Comparison of ENCODE assay signal across 28 cellular contexts in genomic region chr6:54680531-54680930, GRCh38.
"Had no signal": no experiment of that assay in that cellular context is flagged by ENCODE, and none has a peak within 500 bp of the region (broad histone marks: within the 10 kb centered on the region; RNA-seq: fewer than 3 reads in every experiment).

No MANE protein-coding gene starts in this region.

- H3K4me1 Mint-ChIP-seq: stimulated activated effector memory CD8-positive, alpha-beta T cell treated with anti-CD3 and anti-CD28 coated beads, Interleukin-12 subunit alpha, Interleukin-12 subunit beta, amount 100 ng/mL, for 72 hours; stimulated activated memory B cell treated with anti-CD40 and anti-IgM and Interleukin-4, amounts not matched to agents 10 μg/mL and 1 μg/mL and 100 μg/mL, for 72 hours; stimulated activated naive B cell treated with anti-CD40 and anti-IgM and Interleukin-4, amounts not matched to agents 10 μg/mL and 1 μg/mL and 100 μg/mL, for 72 hours; stimulated activated naive CD8-positive, alpha-beta T cell treated with anti-CD3 and anti-CD28 coated beads, Interleukin-15, amount 100 ng/mL, for 72 hours had no signal

- H3K4me1 ChIP-seq: stomach, suprapubic skin, testis, thyroid gland, tibial artery, tibial nerve, transverse colon, upper lobe of left lung, upper lobe of right lung, uterus, vagina had no signal

- H3K4me3 Mint-ChIP-seq: stimulated activated effector memory CD8-positive, alpha-beta T cell treated with anti-CD3 and anti-CD28 coated beads, Interleukin-12 subunit alpha, Interleukin-12 subunit beta, amount 100 ng/mL, for 72 hours; stimulated activated memory B cell treated with anti-CD40 and anti-IgM and Interleukin-4, amounts not matched to agents 10 μg/mL and 1 μg/mL and 100 μg/mL, for 72 hours; stimulated activated naive B cell treated with anti-CD40 and anti-IgM and Interleukin-4, amounts not matched to agents 10 μg/mL and 1 μg/mL and 100 μg/mL, for 72 hours; stimulated activated naive CD8-positive, alpha-beta T cell treated with anti-CD3 and anti-CD28 coated beads, Interleukin-15, amount 100 ng/mL, for 72 hours; stimulated activated naive CD8-positive, alpha-beta T cell treated with anti-CD3 and anti-CD28 coated beads, Interleukin-15, Interleukin-2, amounts not matched to agents 100 ng/mL and 50 ng/mL, for 24 hours; type B pancreatic cell had no signal

- DNase-seq: stimulated activated CD4-positive, alpha-beta T cell treated with anti-CD3 and anti-CD28 coated beads, Interleukin-2, amount 100 ng/mL, for 48 hours; stimulated activated CD4-positive, alpha-beta T cell treated with anti-CD3 and anti-CD28 coated beads, Interleukin-4, amount 100 ng/mL, for 1 hour; stimulated activated CD4-positive, alpha-beta T cell treated with anti-CD3 and anti-CD28 coated beads, Interleukin-4, amount 100 ng/mL, for 24 hours; stimulated activated CD4-positive, alpha-beta T cell treated with anti-CD3 and anti-CD28 coated beads, Interleukin-4, amount 100 ng/mL, for 4 hours; stimulated activated CD8-positive, alpha-beta memory T cell treated with anti-CD3 and anti-CD28 coated beads, Interleukin-4, amount 100 ng/mL, for 48 hours; stimulated activated naive B cell treated with anti-CD40 and anti-IgM and Interleukin-4, amounts not matched to agents 10 μg/mL and 1 μg/mL and 100 μg/mL, for 72 hours; stimulated activated naive CD4-positive, alpha-beta T cell; stimulated activated naive CD4-positive, alpha-beta T cell treated with Interleukin-2 at 50 U/mL for 16 hours; stimulated activated naive CD8-positive, alpha-beta T cell treated with anti-CD3 and anti-CD28 coated beads, Interleukin-15, amount 100 ng/mL, for 72 hours; stimulated activated naive CD8-positive, alpha-beta T cell treated with anti-CD3 and anti-CD28 coated beads, Interleukin-15, Interleukin-2, amounts not matched to agents 100 U/mL and 50 U/mL, for 24 hours; stomach; substantia nigra; testis; thyroid gland; tibial artery; transverse colon; trophoblast cell; upper lobe of left lung; upper lobe of right lung; uterus had no signal

- H3K27me3 ChIP-seq: stomach, suprapubic skin, testis, thyroid gland, tibial artery, tibial nerve, transverse colon, upper lobe of left lung, upper lobe of right lung, uterus, vagina had no signal

- H3K36me3 ChIP-seq: stomach, suprapubic skin, thoracic aorta, thyroid gland, tibial artery, tibial nerve, transverse colon, upper lobe of left lung, upper lobe of right lung, uterus, vagina had no signal

- H3K4me3 ChIP-seq: stomach, suprapubic skin, testis, thoracic aorta, thyroid gland, tibial artery, tibial nerve, transverse colon, upper lobe of left lung, upper lobe of right lung, uterus, vagina had no signal

- ATAC-seq: stimulated activated effector memory CD8-positive, alpha-beta T cell treated with anti-CD3 and anti-CD28 coated beads, Interleukin-12 subunit alpha, Interleukin-12 subunit beta, amount 100 ng/mL, for 72 hours; stimulated activated memory B cell treated with anti-CD40 and anti-IgM and Interleukin-4, amounts not matched to agents 10 μg/mL and 1 μg/mL and 100 μg/mL, for 72 hours; stimulated activated naive B cell treated with anti-CD40 and anti-IgM and Interleukin-4, amounts not matched to agents 10 μg/mL and 1 μg/mL and 100 μg/mL, for 72 hours; stimulated activated naive CD8-positive, alpha-beta T cell treated with anti-CD3 and anti-CD28 coated beads, Interleukin-15, amount 100 ng/mL, for 72 hours; stimulated activated naive CD8-positive, alpha-beta T cell treated with anti-CD3 and anti-CD28 coated beads, Interleukin-15, Interleukin-2, amounts not matched to agents 100 U/mL and 50 U/mL, for 24 hours; upper lobe of right lung had no signal

- H3K27ac ChIP-seq: stomach, suprapubic skin, testis, thoracic aorta, thyroid gland, tibial artery, tibial nerve, transverse colon, upper lobe of left lung, upper lobe of right lung, uterus, vagina had no signal

- H3K36me3 Mint-ChIP-seq: stimulated activated effector memory CD8-positive, alpha-beta T cell treated with anti-CD3 and anti-CD28 coated beads, Interleukin-12 subunit alpha, Interleukin-12 subunit beta, amount 100 ng/mL, for 72 hours; stimulated activated memory B cell treated with anti-CD40 and anti-IgM and Interleukin-4, amounts not matched to agents 10 μg/mL and 1 μg/mL and 100 μg/mL, for 72 hours; stimulated activated naive B cell treated with anti-CD40 and anti-IgM and Interleukin-4, amounts not matched to agents 10 μg/mL and 1 μg/mL and 100 μg/mL, for 72 hours; type B pancreatic cell had no signal

- H3K9me3 ChIP-seq: stomach, suprapubic skin, testis, thoracic aorta, thyroid gland, tibial artery, tibial nerve, transverse colon, upper lobe of left lung, upper lobe of right lung, uterus, vagina had no signal

- H3K27ac Mint-ChIP-seq: stimulated activated effector memory CD8-positive, alpha-beta T cell treated with anti-CD3 and anti-CD28 coated beads, Interleukin-12 subunit alpha, Interleukin-12 subunit beta, amount 100 ng/mL, for 72 hours; stimulated activated memory B cell treated with anti-CD40 and anti-IgM and Interleukin-4, amounts not matched to agents 10 μg/mL and 1 μg/mL and 100 μg/mL, for 72 hours; stimulated activated naive B cell treated with anti-CD40 and anti-IgM and Interleukin-4, amounts not matched to agents 10 μg/mL and 1 μg/mL and 100 μg/mL, for 72 hours; stimulated activated naive CD8-positive, alpha-beta T cell treated with anti-CD3 and anti-CD28 coated beads, Interleukin-15, amount 100 ng/mL, for 72 hours; stimulated activated naive CD8-positive, alpha-beta T cell treated with anti-CD3 and anti-CD28 coated beads, Interleukin-15, Interleukin-2, amounts not matched to agents 100 ng/mL and 50 ng/mL, for 24 hours; type B pancreatic cell had no signal

- H3K9me3 Mint-ChIP-seq: stimulated activated naive B cell treated with anti-CD40 and anti-IgM and Interleukin-4, amounts not matched to agents 10 μg/mL and 1 μg/mL and 100 μg/mL, for 72 hours; stimulated activated naive CD8-positive, alpha-beta T cell treated with anti-CD3 and anti-CD28 coated beads, Interleukin-15, Interleukin-2, amounts not matched to agents 100 ng/mL and 50 ng/mL, for 24 hours; type B pancreatic cell had no signal

- H3K27me3 Mint-ChIP-seq: stimulated activated memory B cell treated with anti-CD40 and anti-IgM and Interleukin-4, amounts not matched to agents 10 μg/mL and 1 μg/mL and 100 μg/mL, for 72 hours; stimulated activated naive B cell treated with anti-CD40 and anti-IgM and Interleukin-4, amounts not matched to agents 10 μg/mL and 1 μg/mL and 100 μg/mL, for 72 hours; stimulated activated naive CD8-positive, alpha-beta T cell treated with anti-CD3 and anti-CD28 coated beads, Interleukin-15, amount 100 ng/mL, for 72 hours; stimulated activated naive CD8-positive, alpha-beta T cell treated with anti-CD3 and anti-CD28 coated beads, Interleukin-15, Interleukin-2, amounts not matched to agents 100 ng/mL and 50 ng/mL, for 24 hours; type B pancreatic cell had no signal
